ENCODE assay signal across 13 cellular contexts in the genomic region with DNA sequence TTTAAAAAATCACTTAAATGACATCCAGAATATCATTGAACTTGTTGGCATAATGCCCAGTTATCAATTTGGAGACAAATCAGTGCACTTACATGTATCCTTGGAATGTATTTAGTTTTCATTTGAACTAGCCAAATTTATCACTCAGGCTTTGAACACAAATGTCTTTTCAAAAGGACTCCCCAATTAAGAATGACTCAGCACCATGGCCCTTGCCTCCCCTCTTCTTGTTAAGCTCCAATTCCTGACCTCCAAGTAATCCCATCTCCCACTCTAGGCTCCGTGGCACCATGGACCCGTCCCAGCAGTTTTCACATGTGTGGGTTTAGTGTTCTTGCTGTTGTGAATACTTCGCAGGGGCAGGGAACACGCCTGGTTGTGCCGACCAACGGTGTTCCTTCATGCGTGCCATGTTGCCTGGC. TPM values are rescaled to one million over a fixed set of nuclear protein-coding genes. Genes with fewer than 3 reads are reported as not detected.
DNase-seq lines count a peak whose midpoint lies in the region; ATAC-seq and TF ChIP-seq lines count a peak whose summit lies in the region.
"Had no signal": no experiment of that assay in that cellular context is flagged by ENCODE, and none has a peak within 500 bp of the region (broad histone marks: within the 10 kb centered on the region; RNA-seq: fewer than 3 reads in every experiment).

No MANE protein-coding gene starts in this region.

- CTCF ChIA-PET in CD4-positive, alpha-beta T cell (lab: Charles Lee): no interaction called here

- DNase-seq in CD4-positive, alpha-beta T cell: no peak
- DNase-seq in NCI-H2171 (lab: John Stamatoyannopoulos, UW): peak; percentile 12
- DNase-seq in endothelial cell (ENCODE audit: low spot score): no peak
- DNase-seq in osteoblast (ENCODE audit: insufficient read length, low spot score, missing footprints): peak; percentile 60
- no peak for DNase-seq in activated gamma-delta T cell treated with Interleukin-2 at 50 U/mL for 16 hours
- DNase-seq in dermis blood vessel endothelial cell: no peak
- no peak for DNase-seq in NCI-H510A treated with DMSO at 0.1 percent for 48 hours (lab: John Stamatoyannopoulos, UW)
- no peak for DNase-seq in HuH-7.5 (ENCODE audit: low spot score)
- DNase-seq: H7; NCI-H446; stimulated activated CD4-positive, alpha-beta T cell treated with anti-CD3 and anti-CD28 coated beads, Interleukin-1b, Interleukin-23, amount 100 ng/mL, for 48 hours; upper lobe of left lung had no signal

- no peaks in the 10 kb centered on the region for H3K36me3 ChIP-seq in osteoblast (ENCODE audit: insufficient read depth, low read length)
- H3K36me3 ChIP-seq: upper lobe of left lung had no signal

- H3K4me3 ChIP-seq in osteoblast (ENCODE audit: insufficient read depth, low read length): no peak overlapping the region

- POLR2A ChIA-PET in CD4-positive, alpha-beta T cell (lab: Charles Lee): no interaction called here

- no peaks in the 10 kb centered on the region for H3K9me3 ChIP-seq in CD4-positive, alpha-beta T cell (ENCODE audit: control insufficient read depth, low read length)
- no peaks in the 10 kb centered on the region for H3K9me3 ChIP-seq in osteoblast (ENCODE audit: low read depth, low read length)
- H3K9me3 ChIP-seq: upper lobe of left lung had no signal

- H3K27ac ChIP-seq in CD4-positive, alpha-beta T cell (ENCODE audit: low read depth, low read length): no peak overlapping the region
- H3K27ac ChIP-seq in osteoblast (ENCODE audit: low read depth, low read length): no peak overlapping the region
- H3K27ac ChIP-seq: upper lobe of left lung had no signal

- H3K4me2 ChIP-seq in osteoblast (ENCODE audit: insufficient read depth, low read length): no peak overlapping the region

- H3K27ac Mint-ChIP-seq in CD4-positive, alpha-beta T cell: no peak overlapping the region
- H3K27ac Mint-ChIP-seq in endothelial cell (ENCODE audit: unreplicated experiment): no peak overlapping the region

- no peaks in the 10 kb centered on the region for H3K36me3 Mint-ChIP-seq in CD4-positive, alpha-beta T cell (ENCODE audit: low read depth)
- H3K36me3 Mint-ChIP-seq in endothelial cell (ENCODE audit: low read depth, unreplicated experiment): peaks cover 3% of the 10 kb centered on the region

- H3K4me1 ChIP-seq in osteoblast (ENCODE audit: insufficient read depth, low read length): no peaks in the 10 kb centered on the region

- no peaks in the 10 kb centered on the region for H3K9me3 Mint-ChIP-seq in CD4-positive, alpha-beta T cell
- no peaks in the 10 kb centered on the region for H3K9me3 Mint-ChIP-seq in endothelial cell (ENCODE audit: unreplicated experiment)

- peaks cover 7% of the 10 kb centered on the region for H3K79me2 ChIP-seq in osteoblast (ENCODE audit: insufficient read depth, low read length)

- no peak for ATAC-seq in CD4-positive, alpha-beta T cell (ENCODE audit: poor library complexity)
- ATAC-seq: left lobe of liver had no signal

- no peak for TF ChIP-seq CTCF in CD4-positive, alpha-beta T cell (IDR thresholded peaks at IDR 0.05)
- TF ChIP-seq CTCF in endothelial cell (IDR thresholded peaks at IDR 0.05; ENCODE audit: unreplicated experiment) (no peak), osteoblast (IDR thresholded peaks at IDR 0.05; ENCODE audit: extremely low read depth, low read depth, low read length) (no peak)

- H2AFZ ChIP-seq in osteoblast (ENCODE audit: low read length): no peak overlapping the region

- intact Hi-C loops in CD4-positive, alpha-beta T cell (cut with DNase I, micrococcal nuclease): no loop called here

- H3K27me3 Mint-ChIP-seq in CD4-positive, alpha-beta T cell: peaks cover 72% of the 10 kb centered on the region
- H3K27me3 Mint-ChIP-seq in endothelial cell (ENCODE audit: unreplicated experiment): no peaks in the 10 kb centered on the region

- H3K4me1 Mint-ChIP-seq in CD4-positive, alpha-beta T cell (ENCODE audit: low read depth): peaks cover 15% of the 10 kb centered on the region
- peaks cover 28% of the 10 kb centered on the region for H3K4me1 Mint-ChIP-seq in endothelial cell (ENCODE audit: unreplicated experiment)

- H4K20me1 ChIP-seq in osteoblast (ENCODE audit: insufficient read depth, low read length): no peaks in the 10 kb centered on the region

- peak overlapping the region; percentile 9 for H3K4me3 Mint-ChIP-seq in CD4-positive, alpha-beta T cell
- H3K4me3 Mint-ChIP-seq in endothelial cell (ENCODE audit: unreplicated experiment): peak overlapping the region; percentile 92

- peaks cover 62% of the 10 kb centered on the region for H3K27me3 ChIP-seq in CD4-positive, alpha-beta T cell (ENCODE audit: control insufficient read depth, insufficient read depth, low read length)
- no peaks in the 10 kb centered on the region for H3K27me3 ChIP-seq in osteoblast (ENCODE audit: insufficient read depth, low read length)

RNA-seq across cellular contexts. Expression of gene AKAP12, which starts 2.7 kb away (rescaled TPM):
- total RNA-seq in CD4-positive, alpha-beta T cell: under 1 TPM; 0.03 to 0.05 TPM
- 70.1 TPM for total RNA-seq in endothelial cell (ENCODE audit: unreplicated experiment)
- total RNA-seq in osteoblast: 67.3 and 70.1 TPM in 2 replicates
- 647 and 699 TPM in 2 replicates for total RNA-seq in dermis blood vessel endothelial cell

Comparison
In these comparisons a context has a peak if more than half of its experiments do, and no peak if none do; other contexts are left out.
1. DNase-seq: peak in NCI-H2171 (single experiment) and osteoblast (single experiment); none in CD4-positive, alpha-beta T cell (0 of 10), endothelial cell (single experiment), activated gamma-delta T cell treated with Interleukin-2 at 50 U/mL for 16 hours (single experiment), dermis blood vessel endothelial cell (single experiment), NCI-H510A treated with DMSO at 0.1 percent for 48 hours (single experiment) and HuH-7.5 (single experiment).
2. RNA of gene AKAP12, which starts 2.7 kb away (total RNA-seq): 647 to 699 TPM in dermis blood vessel endothelial cell, 70.1 TPM in endothelial cell (single experiment) and 67.3 to 70.1 TPM in osteoblast; 0.03 to 0.05 TPM in CD4-positive, alpha-beta T cell; every median in the first group is over 10 times any median in the second.